28 cellular contexts compared by ENCODE assay signal in genomic region chr15:65901336-65901735, GRCh38.
"Had no signal": no experiment of that assay in that cellular context is flagged by ENCODE, and none has a peak within 500 bp of the region (broad histone marks: within the 10 kb centered on the region; RNA-seq: fewer than 3 reads in every experiment).

No MANE protein-coding gene starts in this region.

- H3K4me2 ChIP-seq: neural progenitor cell had no signal

- ATAC-seq: activated CD4-positive, alpha-beta T cell treated with anti-CD3 and anti-CD28 coated beads for 36 hours; activated T-cell treated with anti-CD3 and anti-CD28 coated beads, Interleukin-2, amount 50 U/mL, for 4 hours; esophagus mucosa; gastrocnemius medialis; left ventricle myocardium superior; naive thymus-derived CD8-positive, alpha-beta T cell; right cardiac atrium; stimulated activated naive CD8-positive, alpha-beta T cell treated with anti-CD3 and anti-CD28 coated beads, Interleukin-15, amount 100 ng/mL, for 72 hours; WTC11 had no signal

- H3K36me3 ChIP-seq: prostate gland had no signal

- H2AFZ ChIP-seq: neural progenitor cell had no signal

- H3K4me1 ChIP-seq: neural progenitor cell, prostate gland had no signal

- DNase-seq: activated CD4-positive, alpha-beta T cell treated with anti-CD3 and anti-CD28 coated beads for 36 hours; activated CD4-positive, alpha-beta T cell treated with anti-CD3 and anti-CD28 coated beads, Interleukin-2, amount 50 U/mL, for 48 hours; activated CD8-positive, alpha-beta memory T cell treated with anti-CD3 and anti-CD28 coated beads, Interleukin-2, amount 50 U/mL, for 48 hours; activated naive CD4-positive, alpha-beta T cell treated with anti-CD3 and anti-CD28 coated beads for 36 hours; activated naive CD8-positive, alpha-beta T cell treated with anti-CD3 and anti-CD28 coated beads, Interleukin-2, amount 10 ng/mL, durations not matched to agents 7 days and 5 days; activated T-cell treated with anti-CD3 and anti-CD28 coated beads, Interleukin-2, amount 50 U/mL, for 4 hours; amygdala; cortex of kidney; gastrocnemius medialis; hypothalamus; left ventricle myocardium superior; mammary epithelial cell; naive thymus-derived CD8-positive, alpha-beta T cell; right cardiac atrium; stimulated activated CD4-positive, alpha-beta T cell treated with anti-CD3 and anti-CD28 coated beads, Interleukin-1b, Interleukin-23, amount 100 ng/mL, for 48 hours; stimulated activated naive CD8-positive, alpha-beta T cell treated with anti-CD3 and anti-CD28 coated beads, Interleukin-15, amount 100 ng/mL, for 72 hours; T1000 had no signal

- H3K27ac ChIP-seq: cardiac muscle cell, gastrocnemius medialis, neural progenitor cell, prostate gland, tibial nerve, vagina had no signal

- H3K27me3 ChIP-seq: cardiac muscle cell, gastrocnemius medialis, neural progenitor cell, suprapubic skin, tibial nerve, vagina had no signal

- H3K27ac Mint-ChIP-seq: activated CD4-positive, alpha-beta T cell treated with anti-CD3 and anti-CD28 coated beads for 36 hours; activated naive CD4-positive, alpha-beta T cell treated with anti-CD3 and anti-CD28 coated beads for 36 hours; activated naive CD8-positive, alpha-beta T cell treated with anti-CD3 and anti-CD28 coated beads, Interleukin-2, amount 10 ng/mL, durations not matched to agents 7 days and 5 days; activated T-helper 2 cell treated with anti-CD3 and anti-CD28 coated beads, Interferon-gamma antibody, Interleukin-2, Interleukin-4, amounts not matched to agents 10 μg/mL and 5 μg/mL and 100 μg/mL, durations not matched to agents 14 hours and 24 hours and 36 hours; neural progenitor cell had no signal

- H3K9me3 Mint-ChIP-seq: activated naive CD4-positive, alpha-beta T cell treated with anti-CD3 and anti-CD28 coated beads for 36 hours; activated naive CD8-positive, alpha-beta T cell treated with anti-CD3 and anti-CD28 coated beads, Interleukin-2, amount 10 ng/mL, durations not matched to agents 7 days and 5 days; activated T-cell treated with anti-CD3 and anti-CD28 coated beads, Interleukin-2, amount 50 U/mL, for 4 hours; activated T-helper 2 cell treated with anti-CD3 and anti-CD28 coated beads, Interferon-gamma antibody, Interleukin-2, Interleukin-4, amounts not matched to agents 10 μg/mL and 5 μg/mL and 100 μg/mL, durations not matched to agents 14 hours and 24 hours and 36 hours; mesothelial cell of epicardium; naive thymus-derived CD8-positive, alpha-beta T cell; neural progenitor cell; stimulated activated naive CD8-positive, alpha-beta T cell treated with anti-CD3 and anti-CD28 coated beads, Interleukin-15, amount 100 ng/mL, for 72 hours; T-helper 1 cell treated with Interleukin-12 subunit alpha and Interleukin-12 subunit beta and Interleukin-4 antibody, amounts not matched to agents 30 μg/mL and 1 μg/mL, for 36 hours; WTC11 had no signal

- H3K4me3 ChIP-seq: cardiac muscle cell, gastrocnemius medialis, neural progenitor cell, prostate gland, suprapubic skin, tibial nerve, vagina had no signal

- H3K4me3 Mint-ChIP-seq: activated CD4-positive, alpha-beta T cell treated with anti-CD3 and anti-CD28 coated beads for 36 hours; activated naive CD4-positive, alpha-beta T cell treated with anti-CD3 and anti-CD28 coated beads for 36 hours; activated naive CD8-positive, alpha-beta T cell treated with anti-CD3 and anti-CD28 coated beads, Interleukin-2, amount 10 ng/mL, durations not matched to agents 7 days and 5 days; activated T-cell treated with anti-CD3 and anti-CD28 coated beads, Interleukin-2, amount 50 U/mL, for 4 hours; mesothelial cell of epicardium; naive thymus-derived CD8-positive, alpha-beta T cell; neural progenitor cell; stimulated activated naive CD8-positive, alpha-beta T cell treated with anti-CD3 and anti-CD28 coated beads, Interleukin-15, amount 100 ng/mL, for 72 hours; WTC11 had no signal

- H3K27me3 Mint-ChIP-seq: activated CD4-positive, alpha-beta T cell treated with anti-CD3 and anti-CD28 coated beads for 36 hours; activated naive CD8-positive, alpha-beta T cell treated with anti-CD3 and anti-CD28 coated beads, Interleukin-2, amount 10 ng/mL, durations not matched to agents 7 days and 5 days; naive thymus-derived CD8-positive, alpha-beta T cell; stimulated activated naive CD8-positive, alpha-beta T cell treated with anti-CD3 and anti-CD28 coated beads, Interleukin-15, amount 100 ng/mL, for 72 hours had no signal

- H3K9me3 ChIP-seq: gastrocnemius medialis, prostate gland, suprapubic skin, tibial nerve, vagina had no signal

- H3K9ac ChIP-seq: neural progenitor cell had no signal
